In genomic region chr14:90331497-90332270, GRCh38 we compare ENCODE assay signal across 1 cellular context.
TF ChIP-seq lines count a peak whose summit lies in the region.

NRDE2 (minus strand) TSS chr14:90331941; CDS start chr14:90331904, 37 bp downstream.

TF ChIP-seq in K562, 482 proteins besides CTCF, POLR2A, EP300 and RAD21 (continued from another document):
- TF ChIP-seq GTF3C2 (IDR thresholded peaks at IDR 0.05; ENCODE audit: borderline replicate concordance, extremely low read depth, insufficient read length) = no peak
- no peak for TF ChIP-seq NELFE (IDR thresholded peaks at IDR 0.05; ENCODE audit: insufficient read depth, insufficient read length)
- peak; percentile 91 for TF ChIP-seq POLR2G (IDR thresholded peaks at IDR 0.05; ENCODE audit: low read depth, low read length)
- TF ChIP-seq ESRRA (IDR thresholded peaks at IDR 0.05; ENCODE audit: borderline replicate concordance, low read depth) = 0 out of 2 replicates have a peak, but pooled peaks have one; percentile 52
- peak; percentile 86 for TF ChIP-seq HCFC1 (IDR thresholded peaks at IDR 0.05; ENCODE audit: low read depth, low read length)
- TF ChIP-seq BRD4 (IDR thresholded peaks at IDR 0.05) = no peak
- TF ChIP-seq MNT (conservative IDR thresholded peaks at IDR 0.05) = peak; percentile 29 to 53; a peak in 2 of 4 replicates
- TF ChIP-seq VEZF1 (CRISPR knock-in tag; IDR thresholded peaks at IDR 0.05) = peak; percentile 83
- TF ChIP-seq EZH2 (IDR thresholded peaks at IDR 0.05; ENCODE audit: borderline replicate concordance, low read depth, low read length) = no peak
- TF ChIP-seq POLR3A (IDR thresholded peaks at IDR 0.05; ENCODE audit: borderline replicate concordance, extremely low read depth, insufficient read depth, insufficient read length) = no peak
- peak; percentile 36 for TF ChIP-seq CHD4 (IDR thresholded peaks at IDR 0.05; ENCODE audit: insufficient read depth, insufficient replicate concordance, low read depth, low read length, poor library complexity, severe bottlenecking)
- TF ChIP-seq BRD9 (IDR thresholded peaks at IDR 0.05; ENCODE audit: low read depth, partially characterized antibody) = peak; percentile 45
- TF ChIP-seq ZFX (CRISPR knock-in tag; IDR thresholded peaks at IDR 0.05) = peak; percentile 85
- peak; percentile 55 to 89 for TF ChIP-seq MAZ (CRISPR knock-in tag; conservative IDR thresholded peaks at IDR 0.05 in 1 of 2, IDR thresholded peaks at IDR 0.05 in 1 of 2)
- TF ChIP-seq SIRT6 (IDR thresholded peaks at IDR 0.05; ENCODE audit: low read depth, low read length) = no peak
- no peak for TF ChIP-seq HNRNPK (IDR thresholded peaks at IDR 0.05; ENCODE audit: low read depth, low read length, poor library complexity, severe bottlenecking)
- peak; percentile 91 for TF ChIP-seq CREB3 (tag; conservative IDR thresholded peaks at IDR 0.05; ENCODE audit: low read depth)
- TF ChIP-seq SUPT5H (IDR thresholded peaks at IDR 0.05) = peak; percentile 77
- TF ChIP-seq SIN3B (IDR thresholded peaks at IDR 0.05; ENCODE audit: low read depth) = peak; percentile 84
- 0 out of 2 replicates have a peak, but pooled peaks have one; percentile 28 for TF ChIP-seq ZNF707 (CRISPR knock-in tag; conservative IDR thresholded peaks at IDR 0.05)
- peak; percentile 66; the same call in 1 of the 2 replicates for TF ChIP-seq ZNF175 (CRISPR knock-in tag; IDR thresholded peaks at IDR 0.05; ENCODE audit: low read depth)
- peak; percentile 71; the same call in 1 of the 2 replicates for TF ChIP-seq DIDO1 (tag; IDR thresholded peaks at IDR 0.05; ENCODE audit: low read depth)
- no peak for TF ChIP-seq CHCHD3 (CRISPR knock-in tag; IDR thresholded peaks at IDR 0.05)
- TF ChIP-seq HDAC3 (IDR thresholded peaks at IDR 0.05; ENCODE audit: borderline replicate concordance, partially characterized antibody) = no peak
- TF ChIP-seq ATF7 (IDR thresholded peaks at IDR 0.05) = peak; percentile 49; the same call in 1 of the 2 replicates
- no peak for TF ChIP-seq FOXM1 (IDR thresholded peaks at IDR 0.05; ENCODE audit: low read depth)
- no peak for TF ChIP-seq FOXM1 (CRISPR knock-in tag; IDR thresholded peaks at IDR 0.05; ENCODE audit: low read depth)
- no peak for TF ChIP-seq ZNF124 (CRISPR knock-in tag; IDR thresholded peaks at IDR 0.05)
